8 cellular contexts compared by ENCODE assay signal in genomic region chr17:39754958-39755549, GRCh38. TPM values are rescaled to one million over a fixed set of nuclear protein-coding genes. Genes with fewer than 3 reads are reported as not detected.
DNase-seq lines count a peak whose midpoint lies in the region; ATAC-seq, FAIRE-seq and TF ChIP-seq lines count a peak whose summit lies in the region.

No MANE protein-coding gene starts in this region.

- peaks cover 64% of the 10 kb centered on the region for H3K36me3 Mint-ChIP-seq in Calu3 (ENCODE audit: insufficient read depth, unreplicated experiment)
- no peaks in the 10 kb centered on the region for H3K36me3 Mint-ChIP-seq in natural killer cell

- TF ChIP-seq CTCF in Calu3 (IDR thresholded peaks at IDR 0.05; ENCODE audit: unreplicated experiment) (no peak), OCI-LY3 (IDR thresholded peaks at IDR 0.05; ENCODE audit: low read depth, low read length) (no peak), natural killer cell (IDR thresholded peaks at IDR 0.05) (no peak)

- H3K36me3 ChIP-seq in OCI-LY3 (replicated peaks; ENCODE audit: low read depth, low read length) (peaks cover 7% of the 10 kb centered on the region), duodenal mucosa (ENCODE audit: control insufficient read depth in 1 of 2, insufficient read depth in 2 of 2, low read length in 2 of 2) (no peaks in the 10 kb centered on the region)

- no peak for FAIRE-seq in frontal cortex (lab: Jason Lieb, UNC)

- peak overlapping the region; percentile 99 for H3K9ac ChIP-seq in OCI-LY3 (ENCODE audit: low read length)
- H3K9ac ChIP-seq in duodenal mucosa (ENCODE audit: low read depth in 1 of 2, low read length in 2 of 2), result peak overlapping the region; percentile 71 to 85

- H3K9me3 Mint-ChIP-seq in Calu3 (ENCODE audit: low read depth, unreplicated experiment) (no peaks in the 10 kb centered on the region), natural killer cell (no peaks in the 10 kb centered on the region)

- peak overlapping the region; percentile 92 for H3K4me2 ChIP-seq in OCI-LY3 (ENCODE audit: low read length)

- peaks cover 28% of the 10 kb centered on the region for H3K79me2 ChIP-seq in OCI-LY3 (ENCODE audit: low read length)

- BruUV-seq in Calu3 (replicated peaks; lab: Mats Ljungman, UMichigan), result TSS peak; percentile 81

- H3K4me3 ChIP-seq in OCI-LY3 (ENCODE audit: low read length), result peak overlapping the region; percentile 78
- peak overlapping the region; percentile 67 to 85 for H3K4me3 ChIP-seq in duodenal mucosa (ENCODE audit: low read depth in 1 of 2, low read length in 2 of 2)

- CTCF ChIA-PET in Calu3 (lab: Charles Lee), result interaction anchor here (0.6 to 161.2 kb wide), 41 partner anchors 28 to 927 kb away, joined by 3 to 42089 read pairs (median 20); partner anchors contain the start of genes ERBB2, FBXL20, GRB7 and GSDMA

- no peak overlapping the region for H2AFZ ChIP-seq in OCI-LY3 (ENCODE audit: low read depth, low read length)

- H3K4me3 Mint-ChIP-seq in Calu3 (ENCODE audit: low read depth, unreplicated experiment) (peak overlapping the region; percentile 63), natural killer cell (peak overlapping the region; percentile 83)

- H3K9me3 ChIP-seq in OCI-LY3 (ENCODE audit: insufficient read depth, low read length), result no peaks in the 10 kb centered on the region; the same call in 1 of the 2 replicates
- no peaks in the 10 kb centered on the region for H3K9me3 ChIP-seq in duodenal mucosa (ENCODE audit: control insufficient read depth in 1 of 2, low read length in 2 of 2)

- peak overlapping the region; percentile 12 for H3K27ac Mint-ChIP-seq in Calu3 (ENCODE audit: unreplicated experiment)
- H3K27ac Mint-ChIP-seq in natural killer cell, result peak overlapping the region; percentile 94 to 99

- H3K27ac ChIP-seq in OCI-LY3 (ENCODE audit: low read length) (peak overlapping the region; percentile 97), duodenal mucosa (ENCODE audit: low read depth, low read length) (peak overlapping the region; percentile 92)

- H3K27me3 Mint-ChIP-seq in Calu3 (ENCODE audit: unreplicated experiment), result peaks cover 37% of the 10 kb centered on the region
- no peaks in the 10 kb centered on the region for H3K27me3 Mint-ChIP-seq in natural killer cell (ENCODE audit: low read depth in 2 of 2)

- no peak for DNase-seq in Calu3
- no peak for DNase-seq in natural killer cell
- DNase-seq in frontal cortex (ENCODE audit: low spot score in 2 of 2), result no peak
- no peak for DNase-seq in HuH-7.5 (ENCODE audit: low spot score)

- peaks cover 53% of the 10 kb centered on the region for H3K4me1 Mint-ChIP-seq in Calu3 (ENCODE audit: low read depth, unreplicated experiment)
- H3K4me1 Mint-ChIP-seq in natural killer cell, result peaks cover 63 to 65% of the 10 kb centered on the region in 2 donors

- peaks cover 64% of the 10 kb centered on the region for H3K4me1 ChIP-seq in OCI-LY3 (ENCODE audit: low read length)
- peaks cover 37 to 44% of the 10 kb centered on the region in 2 donors for H3K4me1 ChIP-seq in duodenal mucosa (ENCODE audit: control insufficient read depth in 1 of 2, insufficient read depth in 2 of 2, low read length in 2 of 2)

- intact Hi-C loops in Calu3 (cut with micrococcal nuclease; ENCODE audit: unreplicated experiment), result loop anchor here (1.0 to 5.0 kb wide), 19 partner anchors 16 to 225 kb away; partner anchors contain the start of genes IKZF3, MIEN1, PGAP3 and PSMD3
- intact Hi-C loops in natural killer cell (cut with micrococcal nuclease), result loop anchor here (1.0 to 5.0 kb wide), 6 partner anchors 58 to 225 kb away; partner anchors contain the start of genes IKZF3, PSMD3 and STARD3

- ATAC-seq in natural killer cell (no peak), GM21723 (IDR thresholded peaks at IDR 0.05; ENCODE audit: unreplicated experiment) (no peak), GM19035 (IDR thresholded peaks at IDR 0.05; ENCODE audit: unreplicated experiment) (no peak)

- no peaks in the 10 kb centered on the region for H4K20me1 ChIP-seq in OCI-LY3 (ENCODE audit: insufficient read depth, low read length)

- H3K27me3 ChIP-seq in OCI-LY3 (ENCODE audit: low read depth, low read length) (no peaks in the 10 kb centered on the region), duodenal mucosa (ENCODE audit: control insufficient read depth in 1 of 2, insufficient read depth in 2 of 2, low read length in 2 of 2) (no peaks in the 10 kb centered on the region)

RNA-seq across cellular contexts. Expression of gene GRB7, which starts 17.3 kb away (rescaled TPM):
- 2,531 and 2,746 TPM in 2 replicates for total RNA-seq in Calu3 (2022)
- under 1 TPM in 1 of 3 donors, not detected in 2; 0.27 TPM for total RNA-seq in natural killer cell
- not detected for total RNA-seq in frontal cortex

RNA-seq across cellular contexts. Expression of gene MIEN1, which starts 24.7 kb away (rescaled TPM):
- total RNA-seq in Calu3 (2022) (2,121 and 2,217 TPM in 2 replicates), natural killer cell (10 to 100 TPM; 48.8 to 55.2 (median 51.6) TPM), frontal cortex (12.6 TPM)

RNA-seq across cellular contexts. Expression of gene ERBB2, which starts 55.2 kb away (rescaled TPM):
- total RNA-seq in Calu3 (2022) (4,829 and 4,830 TPM in 2 replicates), natural killer cell (100 to 1,000 TPM in 1 of 3 donors, 10 to 100 TPM in 2; 77.6 to 115 (median 82.1) TPM), frontal cortex (6.9 TPM)

Comparison
In these comparisons a context has a peak if more than half of its experiments do, and no peak if none do; other contexts are left out.
1. RNA of gene GRB7, which starts 17.3 kb away (total RNA-seq): 2,531 to 2,746 TPM in Calu3; 0.27 TPM in natural killer cell and not detected in frontal cortex (single experiment); every median in the first group is over 1,000 times any median in the second.
2. RNA of gene MIEN1, which starts 24.7 kb away (total RNA-seq): 2,121 to 2,217 TPM in Calu3; 48.8 to 55.2 TPM in natural killer cell and 12.6 TPM in frontal cortex (single experiment); every median in the first group is over 10 times any median in the second.
3. RNA of gene ERBB2, which starts 55.2 kb away (total RNA-seq): 4,829 to 4,830 TPM in Calu3; 77.6 to 115 TPM in natural killer cell and 6.9 TPM in frontal cortex (single experiment); every median in the first group is over 10 times any median in the second.